1 cellular context compared by ENCODE assay signal in the genomic region with DNA sequence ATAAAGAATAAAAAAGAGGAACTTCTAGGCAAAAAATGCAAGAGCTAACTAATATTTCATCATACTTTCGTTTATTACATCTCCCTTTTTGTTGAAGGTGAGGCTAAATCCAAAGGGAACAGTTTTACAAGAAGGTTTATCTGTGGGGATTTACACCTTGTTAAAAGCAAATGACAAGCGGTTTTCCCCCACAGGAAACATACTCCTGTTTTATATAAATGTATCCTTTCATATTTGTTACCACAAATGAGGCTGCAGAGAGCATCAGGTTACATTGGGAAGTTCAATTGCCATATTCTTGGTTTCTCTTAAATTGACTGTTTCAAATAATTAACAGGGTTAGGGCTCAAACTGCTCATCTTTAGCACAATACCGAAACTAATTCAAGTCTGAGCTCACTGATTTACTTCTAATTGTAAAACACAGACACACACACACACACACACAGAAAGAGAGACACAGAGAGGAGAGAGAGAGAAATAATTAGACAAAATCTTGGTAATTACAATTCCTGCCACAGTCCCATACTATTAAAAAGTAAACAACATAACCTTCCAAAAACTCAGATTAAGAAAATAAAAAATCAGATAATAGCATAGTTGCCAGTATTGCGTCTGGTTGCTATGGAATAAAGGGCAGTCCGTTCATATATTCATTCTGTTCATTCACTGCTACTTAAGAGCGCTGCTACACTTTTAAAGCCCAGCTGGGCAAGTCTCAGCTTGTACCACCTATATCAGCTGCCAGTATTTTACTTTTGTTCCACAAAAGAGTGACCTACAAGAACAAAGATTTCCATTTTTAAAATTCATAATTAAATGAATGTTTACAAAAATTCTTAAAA.
TF ChIP-seq lines count a peak whose summit lies in the region.

No MANE protein-coding gene starts in this region.

TF ChIP-seq in HEK293, 187 proteins besides CTCF, POLR2A, EP300 and RAD21 (continued from another document):
- TF ChIP-seq, protein P1, sequence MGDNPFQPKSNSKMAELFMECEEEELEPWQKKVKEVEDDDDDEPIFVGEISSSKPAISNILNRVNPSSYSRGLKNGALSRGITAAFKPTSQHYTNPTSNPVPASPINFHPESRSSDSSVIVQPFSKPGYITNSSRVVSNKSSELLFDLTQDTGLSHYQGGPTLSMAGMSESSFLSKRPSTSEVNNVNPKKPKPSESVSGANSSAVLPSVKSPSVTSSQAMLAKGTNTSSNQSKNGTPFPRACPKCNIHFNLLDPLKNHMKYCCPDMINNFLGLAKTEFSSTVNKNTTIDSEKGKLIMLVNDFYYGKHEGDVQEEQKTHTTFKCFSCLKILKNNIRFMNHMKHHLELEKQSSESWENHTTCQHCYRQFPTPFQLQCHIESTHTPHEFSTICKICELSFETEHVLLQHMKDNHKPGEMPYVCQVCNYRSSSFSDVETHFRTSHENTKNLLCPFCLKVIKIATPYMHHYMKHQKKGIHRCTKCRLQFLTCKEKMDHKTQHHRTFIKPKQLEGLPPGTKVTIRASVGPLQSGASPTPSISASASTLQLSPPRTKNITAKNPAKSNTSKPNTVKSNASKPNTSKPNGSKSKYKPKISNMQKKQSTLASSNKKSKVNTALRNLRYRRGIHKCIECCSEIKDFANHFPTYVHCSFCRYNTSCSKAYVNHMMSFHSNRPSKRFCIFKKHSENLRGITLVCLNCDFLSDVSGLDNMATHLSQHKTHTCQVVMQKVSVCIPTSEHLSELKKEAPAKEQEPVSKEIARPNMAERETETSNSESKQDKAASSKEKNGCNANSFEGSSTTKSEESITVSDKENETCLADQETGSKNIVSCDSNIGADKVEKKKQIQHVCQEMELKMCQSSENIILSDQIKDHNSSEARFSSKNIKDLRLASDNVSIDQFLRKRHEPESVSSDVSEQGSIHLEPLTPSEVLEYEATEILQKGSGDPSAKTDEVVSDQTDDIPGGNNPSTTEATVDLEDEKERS (tag by site-specific recombination; IDR thresholded peaks at IDR 0.05), result no peak
- no peak for TF ChIP-seq ZNF777 (tag by site-specific recombination; IDR thresholded peaks at IDR 0.05; ENCODE audit: borderline replicate concordance)
- TF ChIP-seq, protein P2, sequence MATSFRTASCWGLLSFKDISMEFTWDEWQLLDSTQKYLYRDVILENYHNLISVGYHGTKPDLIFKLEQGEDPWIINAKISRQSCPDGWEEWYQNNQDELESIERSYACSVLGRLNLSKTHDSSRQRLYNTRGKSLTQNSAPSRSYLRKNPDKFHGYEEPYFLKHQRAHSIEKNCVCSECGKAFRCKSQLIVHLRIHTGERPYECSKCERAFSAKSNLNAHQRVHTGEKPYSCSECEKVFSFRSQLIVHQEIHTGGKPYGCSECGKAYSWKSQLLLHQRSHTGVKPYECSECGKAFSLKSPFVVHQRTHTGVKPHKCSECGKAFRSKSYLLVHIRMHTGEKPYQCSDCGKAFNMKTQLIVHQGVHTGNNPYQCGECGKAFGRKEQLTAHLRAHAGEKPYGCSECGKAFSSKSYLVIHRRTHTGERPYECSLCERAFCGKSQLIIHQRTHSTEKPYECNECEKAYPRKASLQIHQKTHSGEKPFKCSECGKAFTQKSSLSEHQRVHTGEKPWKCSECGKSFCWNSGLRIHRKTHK (tag by site-specific recombination; IDR thresholded peaks at IDR 0.05), result no peak
- TF ChIP-seq, protein P3, sequence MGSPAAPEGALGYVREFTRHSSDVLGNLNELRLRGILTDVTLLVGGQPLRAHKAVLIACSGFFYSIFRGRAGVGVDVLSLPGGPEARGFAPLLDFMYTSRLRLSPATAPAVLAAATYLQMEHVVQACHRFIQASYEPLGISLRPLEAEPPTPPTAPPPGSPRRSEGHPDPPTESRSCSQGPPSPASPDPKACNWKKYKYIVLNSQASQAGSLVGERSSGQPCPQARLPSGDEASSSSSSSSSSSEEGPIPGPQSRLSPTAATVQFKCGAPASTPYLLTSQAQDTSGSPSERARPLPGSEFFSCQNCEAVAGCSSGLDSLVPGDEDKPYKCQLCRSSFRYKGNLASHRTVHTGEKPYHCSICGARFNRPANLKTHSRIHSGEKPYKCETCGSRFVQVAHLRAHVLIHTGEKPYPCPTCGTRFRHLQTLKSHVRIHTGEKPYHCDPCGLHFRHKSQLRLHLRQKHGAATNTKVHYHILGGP (tag by site-specific recombination; IDR thresholded peaks at IDR 0.05), result peak; percentile 22; the same call in 1 of the 2 replicates
- TF ChIP-seq ZNF202 (tag by site-specific recombination; IDR thresholded peaks at IDR 0.05; ENCODE audit: borderline replicate concordance), result no peak
- no peak for TF ChIP-seq ZNF747 (tag by site-specific recombination; IDR thresholded peaks at IDR 0.05)
- TF ChIP-seq, protein P4, sequence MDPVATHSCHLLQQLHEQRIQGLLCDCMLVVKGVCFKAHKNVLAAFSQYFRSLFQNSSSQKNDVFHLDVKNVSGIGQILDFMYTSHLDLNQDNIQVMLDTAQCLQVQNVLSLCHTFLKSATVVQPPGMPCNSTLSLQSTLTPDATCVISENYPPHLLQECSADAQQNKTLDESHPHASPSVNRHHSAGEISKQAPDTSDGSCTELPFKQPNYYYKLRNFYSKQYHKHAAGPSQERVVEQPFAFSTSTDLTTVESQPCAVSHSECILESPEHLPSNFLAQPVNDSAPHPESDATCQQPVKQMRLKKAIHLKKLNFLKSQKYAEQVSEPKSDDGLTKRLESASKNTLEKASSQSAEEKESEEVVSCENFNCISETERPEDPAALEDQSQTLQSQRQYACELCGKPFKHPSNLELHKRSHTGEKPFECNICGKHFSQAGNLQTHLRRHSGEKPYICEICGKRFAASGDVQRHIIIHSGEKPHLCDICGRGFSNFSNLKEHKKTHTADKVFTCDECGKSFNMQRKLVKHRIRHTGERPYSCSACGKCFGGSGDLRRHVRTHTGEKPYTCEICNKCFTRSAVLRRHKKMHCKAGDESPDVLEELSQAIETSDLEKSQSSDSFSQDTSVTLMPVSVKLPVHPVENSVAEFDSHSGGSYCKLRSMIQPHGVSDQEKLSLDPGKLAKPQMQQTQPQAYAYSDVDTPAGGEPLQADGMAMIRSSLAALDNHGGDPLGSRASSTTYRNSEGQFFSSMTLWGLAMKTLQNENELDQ (tag by site-specific recombination; IDR thresholded peaks at IDR 0.05; ENCODE audit: low read depth), result no peak
- TF ChIP-seq ZNF423 (tag by site-specific recombination; IDR thresholded peaks at IDR 0.05), result no peak
- TF ChIP-seq, protein P5, sequence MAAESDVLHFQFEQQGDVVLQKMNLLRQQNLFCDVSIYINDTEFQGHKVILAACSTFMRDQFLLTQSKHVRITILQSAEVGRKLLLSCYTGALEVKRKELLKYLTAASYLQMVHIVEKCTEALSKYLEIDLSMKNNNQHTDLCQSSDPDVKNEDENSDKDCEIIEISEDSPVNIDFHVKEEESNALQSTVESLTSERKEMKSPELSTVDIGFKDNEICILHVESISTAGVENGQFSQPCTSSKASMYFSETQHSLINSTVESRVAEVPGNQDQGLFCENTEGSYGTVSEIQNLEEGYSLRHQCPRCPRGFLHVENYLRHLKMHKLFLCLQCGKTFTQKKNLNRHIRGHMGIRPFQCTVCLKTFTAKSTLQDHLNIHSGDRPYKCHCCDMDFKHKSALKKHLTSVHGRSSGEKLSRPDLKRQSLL (tag by site-specific recombination; IDR thresholded peaks at IDR 0.05), result no peak
- no peak for TF ChIP-seq KLF1 (tag by site-specific recombination; IDR thresholded peaks at IDR 0.05)
- 0 out of 2 replicates have a peak, but pooled peaks have one; percentile 24 for TF ChIP-seq ZSCAN30 (tag by site-specific recombination; IDR thresholded peaks at IDR 0.05)
- 0 out of 2 replicates have a peak, but pooled peaks have one; percentile 38 for TF ChIP-seq SCRT2 (tag by site-specific recombination; IDR thresholded peaks at IDR 0.05)
- TF ChIP-seq GLI2 (tag by site-specific recombination; IDR thresholded peaks at IDR 0.05; ENCODE audit: borderline replicate concordance, low read depth), result no peak
- peak; percentile 97 for TF ChIP-seq MZF1 (tag by site-specific recombination; IDR thresholded peaks at IDR 0.05; ENCODE audit: borderline replicate concordance)
- no peak for TF ChIP-seq ZNF549 (tag by site-specific recombination; IDR thresholded peaks at IDR 0.05)
